9 cellular contexts compared by ENCODE assay signal in the genomic region with DNA sequence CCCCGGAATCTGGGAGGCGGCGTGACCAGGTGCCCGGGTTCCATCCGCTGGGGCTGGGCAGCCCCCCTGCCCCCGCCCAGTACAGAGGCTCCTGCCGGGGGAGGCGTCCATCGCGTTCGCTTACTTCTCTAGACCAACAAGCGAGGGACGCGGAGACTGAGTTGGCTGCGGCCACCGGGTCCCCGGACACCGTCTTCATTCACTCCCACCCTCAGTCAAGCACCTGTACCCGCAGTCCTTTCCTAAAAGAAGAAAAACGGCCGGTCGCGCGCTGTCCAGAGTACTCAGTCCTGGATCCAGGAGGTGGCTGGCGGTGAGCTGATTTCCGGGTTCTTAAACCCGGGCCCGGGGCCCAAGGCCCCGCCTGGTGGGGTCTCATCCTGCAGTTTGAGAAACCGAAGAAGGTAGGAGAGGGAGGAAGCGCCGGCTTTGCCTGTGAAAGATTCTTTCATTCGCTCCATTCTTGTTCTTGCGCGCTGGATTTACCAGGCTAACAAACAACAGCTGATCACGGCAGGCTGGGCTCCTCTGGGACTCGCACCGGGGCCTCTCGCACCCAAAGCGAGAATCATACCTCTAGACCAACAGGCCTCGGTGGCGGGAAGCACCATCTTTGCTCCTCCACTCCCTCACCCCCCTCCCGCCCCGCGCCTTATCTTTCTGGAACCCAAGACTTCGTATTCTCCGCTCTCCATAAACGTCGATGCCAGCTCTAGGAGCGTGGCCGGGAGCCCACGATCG. TPM values are rescaled to one million over a fixed set of nuclear protein-coding genes. Genes with fewer than 3 reads are reported as not detected.
DNase-seq lines count a peak whose midpoint lies in the region; ATAC-seq and TF ChIP-seq lines count a peak whose summit lies in the region.
"Had no signal": no experiment of that assay in that cellular context is flagged by ENCODE, and none has a peak within 500 bp of the region (broad histone marks: within the 10 kb centered on the region; RNA-seq: fewer than 3 reads in every experiment).

No MANE protein-coding gene starts in this region.

- peaks cover 29% of the 10 kb centered on the region for H3K27me3 ChIP-seq in thoracic aorta (replicated peaks; ENCODE audit: insufficient read depth)

- peaks cover 34 to 35% of the 10 kb centered on the region in 2 donors for H3K4me1 Mint-ChIP-seq in immature natural killer cell

- H3K9me3 ChIP-seq in thoracic aorta = no peaks in the 10 kb centered on the region

- peaks cover 26 to 58% (median 38%) of the 10 kb centered on the region in 3 donors for H3K27me3 Mint-ChIP-seq in immature natural killer cell (ENCODE audit: low read depth in 3 of 3)

- DNase-seq in activated naive CD4-positive, alpha-beta T cell treated with Interleukin-2 at 50 U/mL for 16 hours = peak; percentile 18
- no peak for DNase-seq in activated naive CD4-positive, alpha-beta T cell (lab: John Stamatoyannopoulos, UW)
- peak; percentile 54 to 56 for DNase-seq in activated T-cell treated with anti-CD3 and anti-CD28 coated beads, Interleukin-2, amount 50 U/mL, for 48 hours
- DNase-seq in immature natural killer cell = peak in 1 of 3 donors; percentile 28
- DNase-seq in thoracic aorta (ENCODE audit: low spot score) = no peak
- no peak for DNase-seq in COLO668 (lab: John Stamatoyannopoulos, UW; ENCODE audit: unreplicated experiment)

- no peaks in the 10 kb centered on the region for H3K36me3 Mint-ChIP-seq in immature natural killer cell

- peak overlapping the region in 1 of 6 donors; percentile 71 for H3K27ac Mint-ChIP-seq in immature natural killer cell

- no peak for TF ChIP-seq CTCF in thoracic aorta (IDR thresholded peaks at IDR 0.05)

- peaks cover 0 to 15% of the 10 kb centered on the region in 2 donors for H3K4me1 ChIP-seq in thoracic aorta (ENCODE audit: control insufficient read depth in 1 of 2, low read depth in 2 of 2)

- H3K4me3 Mint-ChIP-seq in immature natural killer cell = peak overlapping the region; percentile 72 to 85 (median 82)

- no peak for ATAC-seq in thoracic aorta (ENCODE audit: insufficient number of reproducible peaks, low FRiP score, low read depth)
- no peak for ATAC-seq in HG03175 (IDR thresholded peaks at IDR 0.05; ENCODE audit: unreplicated experiment)
- no peak for ATAC-seq in HG02870 (IDR thresholded peaks at IDR 0.05; ENCODE audit: unreplicated experiment)

- H3K27ac ChIP-seq in thoracic aorta = no peak overlapping the region
- H3K27ac ChIP-seq: dorsolateral prefrontal cortex had no signal

- no peaks in the 10 kb centered on the region for H3K36me3 ChIP-seq in thoracic aorta

- no peaks in the 10 kb centered on the region for H3K9me3 Mint-ChIP-seq in immature natural killer cell

- peak overlapping the region; percentile 53 for H3K4me3 ChIP-seq in thoracic aorta

RNA-seq across cellular contexts. Expression of a gene that starts 17.4 kb away (rescaled TPM):
- polyA plus RNA-seq in immature natural killer cell = not detected
- not detected for total RNA-seq in thoracic aorta

RNA-seq across cellular contexts. Expression of a gene that starts 35.8 kb away (rescaled TPM):
- 1 to 10 TPM; 1.7 to 4.5 (median 2.4) TPM for polyA plus RNA-seq in immature natural killer cell
- total RNA-seq in thoracic aorta = 10 to 100 TPM in 1 of 2 donors, 1 to 10 TPM in 1; 5.9 to 16.2 TPM

RNA-seq across cellular contexts. Expression of a gene that starts 58.2 kb away (rescaled TPM):
- polyA plus RNA-seq in immature natural killer cell = under 1 TPM in 1 of 3 donors, not detected in 2; 0.13 TPM
- total RNA-seq in thoracic aorta = 10 to 100 TPM; 16.4 to 19.4 TPM

Comparison
In these comparisons a context has a peak if more than half of its experiments do, and no peak if none do; other contexts are left out.
1. DNase-seq: peak in activated naive CD4-positive, alpha-beta T cell treated with Interleukin-2 at 50 U/mL for 16 hours (single experiment) and activated T-cell treated with anti-CD3 and anti-CD28 coated beads, Interleukin-2, amount 50 U/mL, for 48 hours (2 of 2); none in activated naive CD4-positive, alpha-beta T cell (0 of 4), thoracic aorta (single experiment) and COLO668 (single experiment).